ENCODE assay signal across 16 cellular contexts in genomic region chr20:1669304-1669703, GRCh38. TPM values are rescaled to one million over a fixed set of nuclear protein-coding genes. Genes with fewer than 3 reads are reported as not detected.
A peak's percentile ranks its signal among the peaks of the same experiment; 100 is the strongest.
DNase-seq lines count a peak whose midpoint lies in the region.
"Had no signal": no experiment of that assay in that cellular context is flagged by ENCODE, and none has a peak within 500 bp of the region (broad histone marks: within the 10 kb centered on the region; RNA-seq: fewer than 3 reads in every experiment).

No MANE protein-coding gene starts in this region.

- no peak overlapping the region for H3K4me3 Mint-ChIP-seq in activated naive CD8-positive, alpha-beta T cell treated with anti-CD3 and anti-CD28 coated beads for 36 hours
- H3K4me3 Mint-ChIP-seq: dendritic cell treated with granulocyte-macrophage colony-stimulating factor and Interleukin-4, amounts not matched to agents 40 ng/mL and 50 ng/mL, for 4 days; IgD-negative memory B cell had no signal

- peaks cover 44% of the 10 kb centered on the region for H3K9me3 Mint-ChIP-seq in activated naive CD8-positive, alpha-beta T cell treated with anti-CD3 and anti-CD28 coated beads for 36 hours
- H3K9me3 Mint-ChIP-seq: dendritic cell treated with granulocyte-macrophage colony-stimulating factor and Interleukin-4, amounts not matched to agents 40 ng/mL and 50 ng/mL, for 4 days; IgD-negative memory B cell had no signal

- peak overlapping the region; percentile 87 for H3K27ac Mint-ChIP-seq in activated naive CD8-positive, alpha-beta T cell treated with anti-CD3 and anti-CD28 coated beads for 36 hours
- H3K27ac Mint-ChIP-seq: dendritic cell treated with granulocyte-macrophage colony-stimulating factor and Interleukin-4, amounts not matched to agents 40 ng/mL and 50 ng/mL, for 4 days; IgD-negative memory B cell had no signal

- H3K27me3 Mint-ChIP-seq in activated naive CD8-positive, alpha-beta T cell treated with anti-CD3 and anti-CD28 coated beads for 36 hours = no peaks in the 10 kb centered on the region

- DNase-seq in AG20443 (ENCODE audit: low spot score) (peak; percentile 70), ELR (ENCODE audit: low read depth) (peak; percentile 24), non-pigmented ciliary epithelial cell (ENCODE audit: low read depth) (peak; percentile 9), NOMO-1 treated with dmso at 0.1 percent for 144 hours (lab: John Stamatoyannopoulos, UW; ENCODE audit: unreplicated experiment) (no peak), GM19238 (ENCODE audit: insufficient read length, low spot score) (no peak)
- no peak for DNase-seq in activated naive CD8-positive, alpha-beta T cell treated with anti-CD3 and anti-CD28 coated beads for 36 hours
- DNase-seq in stimulated activated CD4-positive, alpha-beta T cell treated with anti-CD3 and anti-CD28 coated beads, Interleukin-12 subunit alpha, Interleukin-12 subunit beta, amount 100 ng/mL, for 4 hours = no peak
- DNase-seq: activated CD8-positive, alpha-beta memory T cell treated with anti-CD3 and anti-CD28 coated beads for 24 hours; Calu3; NCI-H1436; NCI-H510A; Peyer's patch; T-helper 9 cell had no signal

- H3K36me3 Mint-ChIP-seq in activated naive CD8-positive, alpha-beta T cell treated with anti-CD3 and anti-CD28 coated beads for 36 hours = peaks cover 78% of the 10 kb centered on the region
- H3K36me3 Mint-ChIP-seq: IgD-negative memory B cell had no signal

- H3K4me1 Mint-ChIP-seq in activated naive CD8-positive, alpha-beta T cell treated with anti-CD3 and anti-CD28 coated beads for 36 hours = peaks cover 92% of the 10 kb centered on the region

RNA-seq across cellular contexts. Expression of gene SIRPG, which starts 11.7 kb away (rescaled TPM):
- total RNA-seq in activated naive CD8-positive, alpha-beta T cell treated with anti-CD3 and anti-CD28 coated beads for 36 hours = 10 to 100 TPM; 34.1 to 35.8 TPM
- total RNA-seq: Calu3, pulmonary artery endothelial cell had no signal

RNA-seq across cellular contexts. Expression of gene SIRPB1, which starts 49.5 kb away (rescaled TPM):
- 1 to 10 TPM; 4.3 to 4.5 TPM for total RNA-seq in activated naive CD8-positive, alpha-beta T cell treated with anti-CD3 and anti-CD28 coated beads for 36 hours

Comparison
In these comparisons a context has a peak if more than half of its experiments do, and no peak if none do; other contexts are left out.
1. DNase-seq: peak in AG20443 (single experiment), ELR (single experiment) and non-pigmented ciliary epithelial cell (single experiment); none in activated naive CD8-positive, alpha-beta T cell treated with anti-CD3 and anti-CD28 coated beads for 36 hours (single experiment), NOMO-1 treated with dmso at 0.1 percent for 144 hours (single experiment), GM19238 (single experiment) and stimulated activated CD4-positive, alpha-beta T cell treated with anti-CD3 and anti-CD28 coated beads, Interleukin-12 subunit alpha, Interleukin-12 subunit beta, amount 100 ng/mL, for 4 hours (single experiment).